ENCODE assay signal across 30 cellular contexts in the genomic region with DNA sequence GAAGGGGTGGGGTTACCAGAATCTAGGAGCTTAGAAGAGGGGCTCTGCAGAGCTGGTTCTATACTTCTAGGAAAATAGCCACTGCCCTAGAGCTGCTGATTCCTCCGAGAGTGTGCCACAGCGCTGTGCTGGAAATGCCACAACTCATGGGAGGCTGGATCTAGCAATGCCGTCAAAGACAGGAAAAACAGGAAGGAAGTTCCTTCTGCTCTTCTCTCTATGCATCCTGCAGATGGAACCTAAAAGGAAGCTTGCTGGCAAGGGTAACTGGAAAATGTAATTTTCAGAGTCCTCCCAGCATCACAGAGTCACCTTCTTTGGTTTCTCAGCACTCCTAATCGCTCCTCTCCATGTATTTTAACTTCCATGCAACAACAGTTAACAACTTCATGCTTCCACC.
"Had no signal": no experiment of that assay in that cellular context is flagged by ENCODE, and none has a peak within 500 bp of the region (broad histone marks: within the 10 kb centered on the region; RNA-seq: fewer than 3 reads in every experiment).

No MANE protein-coding gene starts in this region.

- H3K27me3 ChIP-seq: esophagus squamous epithelium, hepatocyte, ovary, right lobe of liver, suprapubic skin, transverse colon, upper lobe of right lung, uterus had no signal

- H3K27me3 Mint-ChIP-seq: stimulated activated naive CD8-positive, alpha-beta T cell treated with anti-CD3 and anti-CD28 coated beads, Interleukin-15, amount 100 ng/mL, for 72 hours had no signal

- H3K4me3 ChIP-seq: esophagus squamous epithelium, hepatocyte, lung, neural progenitor cell, ovary, right lobe of liver, suprapubic skin, transverse colon, upper lobe of right lung, uterus had no signal

- H3K4me3 Mint-ChIP-seq: endodermal cell; naive thymus-derived CD4-positive, alpha-beta T cell; nephron; neural progenitor cell; stimulated activated naive CD8-positive, alpha-beta T cell treated with anti-CD3 and anti-CD28 coated beads, Interleukin-15, amount 100 ng/mL, for 72 hours had no signal

- DNase-seq: cerebellar nuclear complex; cortex of kidney; effector CD8-positive, alpha-beta T cell; endodermal cell; erythroblast; esophagus squamous epithelium; foreskin melanocyte; head of caudate nucleus; kidney; mesenchymal stem cell; midbrain; naive thymus-derived CD4-positive, alpha-beta T cell; ovary; posterior cingulate gyrus; retina; right lobe of liver; small intestine; stimulated activated CD4-positive, alpha-beta T cell treated with anti-CD3 and anti-CD28 coated beads, Interleukin-15, amount 100 ng/mL, for 24 hours; stimulated activated CD4-positive, alpha-beta T cell treated with anti-CD3 and anti-CD28 coated beads, Interleukin-2, amount 100 ng/mL, for 48 hours; stimulated activated naive CD4-positive, alpha-beta T cell; stimulated activated naive CD8-positive, alpha-beta T cell treated with anti-CD3 and anti-CD28 coated beads, Interleukin-15, amount 100 ng/mL, for 72 hours; transverse colon; upper lobe of right lung; uterus had no signal

- H3K27ac Mint-ChIP-seq: endodermal cell; naive thymus-derived CD4-positive, alpha-beta T cell; nephron had no signal

- H3K4me1 ChIP-seq: esophagus squamous epithelium, right lobe of liver, suprapubic skin, transverse colon, upper lobe of right lung, uterus had no signal

- H3K36me3 ChIP-seq: esophagus squamous epithelium, neural progenitor cell, ovary, right lobe of liver, suprapubic skin, transverse colon, upper lobe of right lung, uterus had no signal

- H3K27ac ChIP-seq: hepatocyte, neural progenitor cell, ovary, right lobe of liver, suprapubic skin, transverse colon, upper lobe of right lung, uterus had no signal

- H3K36me3 Mint-ChIP-seq: neural progenitor cell had no signal

- H3K4me1 Mint-ChIP-seq: naive thymus-derived CD4-positive, alpha-beta T cell; stimulated activated naive CD8-positive, alpha-beta T cell treated with anti-CD3 and anti-CD28 coated beads, Interleukin-15, amount 100 ng/mL, for 72 hours had no signal

- H3K9me3 Mint-ChIP-seq: endodermal cell; neural progenitor cell; stimulated activated naive CD8-positive, alpha-beta T cell treated with anti-CD3 and anti-CD28 coated beads, Interleukin-15, amount 100 ng/mL, for 72 hours had no signal

- H3K9me3 ChIP-seq: esophagus squamous epithelium, ovary, right lobe of liver, suprapubic skin, transverse colon, upper lobe of right lung, uterus had no signal

- ATAC-seq: left lobe of liver; naive thymus-derived CD4-positive, alpha-beta T cell; stimulated activated naive CD8-positive, alpha-beta T cell treated with anti-CD3 and anti-CD28 coated beads, Interleukin-15, amount 100 ng/mL, for 72 hours; upper lobe of right lung had no signal
